8 cellular contexts compared by ENCODE assay signal in genomic region chr3:128011140-128011539, GRCh38. TPM values are rescaled to one million over a fixed set of nuclear protein-coding genes. Genes with fewer than 3 reads are reported as not detected.
A peak's percentile ranks its signal among the peaks of the same experiment; 100 is the strongest.
DNase-seq lines count a peak whose midpoint lies in the region; ATAC-seq, FAIRE-seq and TF ChIP-seq lines count a peak whose summit lies in the region.

No MANE protein-coding gene starts in this region.

- no peak overlapping the region for H3K27ac ChIP-seq in WERI-Rb-1

- TF ChIP-seq POLR2A in NB4 (IDR thresholded peaks at IDR 0.05; ENCODE audit: extremely low read depth, insufficient read length) = no peak

- H3K9me3 ChIP-seq in WERI-Rb-1 (ENCODE audit: severe bottlenecking) = peaks cover 1% of the 10 kb centered on the region

- no peak for ATAC-seq in sciatic nerve
- no peak for ATAC-seq in HG03521 (IDR thresholded peaks at IDR 0.05; ENCODE audit: unreplicated experiment)

- FAIRE-seq in RCC 7860 (lab: Jason Lieb, UNC) = no peak

- intact Hi-C loops in sciatic nerve (cut with DNase I) = no loop called here

- TF ChIP-seq CTCF in NB4 (IDR thresholded peaks at IDR 0.05; ENCODE audit: low read depth, low read length) = peak; percentile 28
- peak; percentile 75 for TF ChIP-seq CTCF in WERI-Rb-1 (IDR thresholded peaks at IDR 0.05; ENCODE audit: low read depth, low read length)

- H3K4me3 ChIP-seq in NB4 (ENCODE audit: low read depth, low read length) (no peak overlapping the region), WERI-Rb-1 (ENCODE audit: low read depth, low read length) (no peak overlapping the region)

- H3K36me3 ChIP-seq in WERI-Rb-1 = no peaks in the 10 kb centered on the region

- DNase-seq in G401 (ENCODE audit: low spot score) (peak; percentile 19), NB4 (ENCODE audit: low read depth) (peak; percentile 30), WERI-Rb-1 (peak; percentile 87), islet precursor cell (peak; percentile 94), RCC 7860 (ENCODE audit: low spot score) (no peak), sciatic nerve (ENCODE audit: low spot score) (no peak), Kasumi-1 (lab: John Stamatoyannopoulos, UW) (no peak)

- in situ Hi-C loops in G401 (cut with HindIII; ENCODE audit: low sequenced_read_pairs) = no loop called here

- H3K27me3 ChIP-seq in WERI-Rb-1 (ENCODE audit: insufficient read depth, low read depth, severe bottlenecking) = no peaks in the 10 kb centered on the region

RNA-seq across cellular contexts. Expression of gene SEC61A1, which starts 41.1 kb away (rescaled TPM):
- total RNA-seq in G401 (2014; rRNA removed; shearing (Covaris generic)) = 134 and 174 TPM in 2 replicates
- total RNA-seq in sciatic nerve = 124 TPM

Comparison
In these comparisons a context has a peak if more than half of its experiments do, and no peak if none do; other contexts are left out.
1. DNase-seq: peak in G401 (single experiment), NB4 (single experiment), WERI-Rb-1 (single experiment) and islet precursor cell (single experiment); none in RCC 7860 (single experiment), sciatic nerve (single experiment) and Kasumi-1 (0 of 2).